ENCODE assay signal across 17 cellular contexts in the genomic region with DNA sequence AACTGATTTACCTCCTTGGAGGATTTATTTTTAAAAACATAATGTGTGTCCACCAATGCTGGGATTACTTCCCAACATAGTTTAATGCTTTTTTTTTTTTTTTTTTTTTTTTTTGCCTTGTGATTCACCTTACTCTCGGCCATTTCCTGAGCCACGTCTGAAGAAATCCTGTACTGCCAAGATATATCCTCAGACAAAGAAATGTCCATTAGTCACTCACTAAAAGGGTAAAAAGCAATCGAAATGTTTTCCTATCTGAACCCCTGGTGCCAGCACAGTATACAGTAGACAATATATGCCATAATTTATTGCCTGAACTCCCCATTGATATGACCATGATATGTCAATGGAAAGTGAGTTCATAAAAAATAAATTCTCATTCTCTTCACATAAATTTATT.
A peak's percentile ranks its signal among the peaks of the same experiment; 100 is the strongest.
DNase-seq lines count a peak whose midpoint lies in the region; ATAC-seq and TF ChIP-seq lines count a peak whose summit lies in the region.
"Had no signal": no experiment of that assay in that cellular context is flagged by ENCODE, and none has a peak within 500 bp of the region (broad histone marks: within the 10 kb centered on the region; RNA-seq: fewer than 3 reads in every experiment).

No MANE protein-coding gene starts in this region.

- no peak for TF ChIP-seq CTCF in chondrocyte (IDR thresholded peaks at IDR 0.05)
- TF ChIP-seq CTCF in omental fat pad (IDR thresholded peaks at IDR 0.05) = no peak
- no peak for TF ChIP-seq CTCF in activated CD8-positive, alpha-beta T cell treated with anti-CD3 and anti-CD28 coated beads for 36 hours (IDR thresholded peaks at IDR 0.05)

- peak; percentile 19 for DNase-seq in Daoy (ENCODE audit: low read depth)
- peak; percentile 68 for DNase-seq in NCI-H226
- no peak for DNase-seq in chondrocyte (ENCODE audit: low spot score)
- no peak for DNase-seq in omental fat pad (ENCODE audit: low spot score)
- no peak for DNase-seq in activated CD8-positive, alpha-beta T cell treated with anti-CD3 and anti-CD28 coated beads for 36 hours
- DNase-seq in activated CD4-positive, alpha-beta memory T cell treated with anti-CD3 and anti-CD28 coated beads for 36 hours = no peak
- DNase-seq in activated T-cell treated with anti-CD3 and anti-CD28 coated beads, Interleukin-2, amount 50 U/mL, for 48 hours = no peak
- no peak for DNase-seq in DMS53 treated with DMSO at 0.1 percent for 48 hours (lab: John Stamatoyannopoulos, UW; ENCODE audit: unreplicated experiment)
- DNase-seq: activated CD8-positive, alpha-beta memory T cell treated with anti-CD3 and anti-CD28 coated beads for 24 hours; Caco-2; glutamatergic neuron; naive B cell; NCI-H2029 treated with DMSO at 0.1 percent for 48 hours; PC-9; stimulated activated CD4-positive, alpha-beta T cell treated with anti-CD3 and anti-CD28 coated beads, Interleukin-15, amount 100 ng/mL, for 24 hours; stimulated activated naive CD8-positive, alpha-beta T cell treated with anti-CD3 and anti-CD28 coated beads, Interleukin-15, Interleukin-2, amounts not matched to agents 100 U/mL and 50 U/mL, for 24 hours had no signal

- H3K27me3 Mint-ChIP-seq in chondrocyte (ENCODE audit: low read depth) = no peaks in the 10 kb centered on the region
- no peaks in the 10 kb centered on the region for H3K27me3 Mint-ChIP-seq in activated CD8-positive, alpha-beta T cell treated with anti-CD3 and anti-CD28 coated beads for 36 hours
- no peaks in the 10 kb centered on the region for H3K27me3 Mint-ChIP-seq in activated CD4-positive, alpha-beta memory T cell treated with anti-CD3 and anti-CD28 coated beads for 36 hours
- H3K27me3 Mint-ChIP-seq: activated T-helper 17 cell treated with anti-CD3 and anti-CD28 coated beads, Interleukin-2, amount 50 U/mL, for 72 hours; naive B cell had no signal

- CTCF ChIA-PET in activated CD8-positive, alpha-beta T cell treated with anti-CD3 and anti-CD28 coated beads for 36 hours (lab: Charles Lee) = no interaction called here
- CTCF ChIA-PET in activated CD4-positive, alpha-beta memory T cell treated with anti-CD3 and anti-CD28 coated beads for 36 hours (lab: Charles Lee) = no interaction called here

- no peaks in the 10 kb centered on the region for H3K9me3 Mint-ChIP-seq in chondrocyte (ENCODE audit: low read depth)
- no peaks in the 10 kb centered on the region for H3K9me3 Mint-ChIP-seq in activated CD8-positive, alpha-beta T cell treated with anti-CD3 and anti-CD28 coated beads for 36 hours
- H3K9me3 Mint-ChIP-seq in activated CD4-positive, alpha-beta memory T cell treated with anti-CD3 and anti-CD28 coated beads for 36 hours = peaks cover 9% of the 10 kb centered on the region

- peak; percentile 45 for ATAC-seq in omental fat pad (ENCODE audit: low FRiP score)
- no peak for ATAC-seq in activated CD8-positive, alpha-beta T cell treated with anti-CD3 and anti-CD28 coated beads for 36 hours
- ATAC-seq: activated T-helper 17 cell treated with anti-CD3 and anti-CD28 coated beads, Interleukin-2, amount 50 U/mL, for 72 hours; stimulated activated naive CD8-positive, alpha-beta T cell treated with anti-CD3 and anti-CD28 coated beads, Interleukin-15, Interleukin-2, amounts not matched to agents 100 U/mL and 50 U/mL, for 24 hours had no signal

- H3K4me1 Mint-ChIP-seq in chondrocyte (ENCODE audit: low read depth) = peaks cover 47% of the 10 kb centered on the region
- no peaks in the 10 kb centered on the region for H3K4me1 Mint-ChIP-seq in activated CD8-positive, alpha-beta T cell treated with anti-CD3 and anti-CD28 coated beads for 36 hours (ENCODE audit: low read depth)
- H3K4me1 Mint-ChIP-seq in activated CD4-positive, alpha-beta memory T cell treated with anti-CD3 and anti-CD28 coated beads for 36 hours (ENCODE audit: low read depth) = no peaks in the 10 kb centered on the region
- H3K4me1 Mint-ChIP-seq: activated T-helper 17 cell treated with anti-CD3 and anti-CD28 coated beads, Interleukin-2, amount 50 U/mL, for 72 hours; naive B cell had no signal

- POLR2A ChIA-PET in activated CD8-positive, alpha-beta T cell treated with anti-CD3 and anti-CD28 coated beads for 36 hours (lab: Charles Lee) = no interaction called here
- POLR2A ChIA-PET in activated CD4-positive, alpha-beta memory T cell treated with anti-CD3 and anti-CD28 coated beads for 36 hours (lab: Charles Lee) = no interaction called here

- peak overlapping the region; percentile 52 for H3K27ac Mint-ChIP-seq in chondrocyte (ENCODE audit: unreplicated experiment)
- H3K27ac Mint-ChIP-seq in activated CD8-positive, alpha-beta T cell treated with anti-CD3 and anti-CD28 coated beads for 36 hours = no peak overlapping the region
- no peak overlapping the region for H3K27ac Mint-ChIP-seq in activated CD4-positive, alpha-beta memory T cell treated with anti-CD3 and anti-CD28 coated beads for 36 hours
- H3K27ac Mint-ChIP-seq: activated T-helper 17 cell treated with anti-CD3 and anti-CD28 coated beads, Interleukin-2, amount 50 U/mL, for 72 hours; naive B cell had no signal

- H3K36me3 Mint-ChIP-seq in chondrocyte (ENCODE audit: low read depth) = peaks cover 2% of the 10 kb centered on the region
- H3K36me3 Mint-ChIP-seq in activated CD8-positive, alpha-beta T cell treated with anti-CD3 and anti-CD28 coated beads for 36 hours (ENCODE audit: low read depth) = no peaks in the 10 kb centered on the region
- H3K36me3 Mint-ChIP-seq in activated CD4-positive, alpha-beta memory T cell treated with anti-CD3 and anti-CD28 coated beads for 36 hours = no peaks in the 10 kb centered on the region
- H3K36me3 Mint-ChIP-seq: naive B cell had no signal

- H3K4me3 Mint-ChIP-seq in chondrocyte (ENCODE audit: unreplicated experiment) = no peak overlapping the region
- no peak overlapping the region for H3K4me3 Mint-ChIP-seq in activated CD8-positive, alpha-beta T cell treated with anti-CD3 and anti-CD28 coated beads for 36 hours
- no peak overlapping the region for H3K4me3 Mint-ChIP-seq in activated CD4-positive, alpha-beta memory T cell treated with anti-CD3 and anti-CD28 coated beads for 36 hours
- H3K4me3 Mint-ChIP-seq: activated T-helper 17 cell treated with anti-CD3 and anti-CD28 coated beads, Interleukin-2, amount 50 U/mL, for 72 hours; naive B cell had no signal

- intact Hi-C loops in activated CD8-positive, alpha-beta T cell treated with anti-CD3 and anti-CD28 coated beads for 36 hours (cut with micrococcal nuclease) = no loop called here
- intact Hi-C loops in activated CD4-positive, alpha-beta memory T cell treated with anti-CD3 and anti-CD28 coated beads for 36 hours (cut with micrococcal nuclease) = no loop called here

Comparison
In these comparisons a context has a peak if more than half of its experiments do, and no peak if none do; other contexts are left out.
1. DNase-seq: peak in Daoy (single experiment) and NCI-H226 (single experiment); none in chondrocyte (single experiment), omental fat pad (single experiment), activated CD8-positive, alpha-beta T cell treated with anti-CD3 and anti-CD28 coated beads for 36 hours (single experiment), activated CD4-positive, alpha-beta memory T cell treated with anti-CD3 and anti-CD28 coated beads for 36 hours (single experiment), activated T-cell treated with anti-CD3 and anti-CD28 coated beads, Interleukin-2, amount 50 U/mL, for 48 hours (0 of 2) and DMS53 treated with DMSO at 0.1 percent for 48 hours (single experiment).